3 cellular contexts compared by ENCODE assay signal in genomic region chr7:77716804-77717203, GRCh38.
TF ChIP-seq lines count a peak whose summit lies in the region.

No MANE protein-coding gene starts in this region.

TF ChIP-seq in HCT116, 20 proteins besides CTCF, POLR2A, EP300 and RAD21:
- no peak for TF ChIP-seq SRF (IDR thresholded peaks at IDR 0.05; ENCODE audit: low read depth)

TF ChIP-seq in HEK293, 187 proteins besides CTCF, POLR2A, EP300 and RAD21:
- TF ChIP-seq ZSCAN5A (tag by site-specific recombination; IDR thresholded peaks at IDR 0.05), result no peak
- no peak for TF ChIP-seq ZNF658 (tag by site-specific recombination; IDR thresholded peaks at IDR 0.05)
- no peak for TF ChIP-seq ZNF600 (tag by site-specific recombination; IDR thresholded peaks at IDR 0.05)
- TF ChIP-seq ZNF112 (tag by site-specific recombination; IDR thresholded peaks at IDR 0.05), result no peak
- TF ChIP-seq ZNF248 (tag by site-specific recombination; IDR thresholded peaks at IDR 0.05), result no peak
- TF ChIP-seq ZNF121 (tag by site-specific recombination; IDR thresholded peaks at IDR 0.05), result peak; percentile 50; the same call in 1 of the 2 replicates

TF ChIP-seq in K562, 482 proteins besides CTCF, POLR2A, EP300 and RAD21:
- TF ChIP-seq FOXA1 (IDR thresholded peaks at IDR 0.05; ENCODE audit: borderline replicate concordance) (no peak), RBM25 (IDR thresholded peaks at IDR 0.05; ENCODE audit: low read depth, low read length, severe bottlenecking) (peak; percentile 4), ZNF41 (CRISPR knock-in tag; conservative IDR thresholded peaks at IDR 0.05) (no peak), ZNF518B (CRISPR knock-in tag; IDR thresholded peaks at IDR 0.05) (no peak), ZNF239 (CRISPR knock-in tag; IDR thresholded peaks at IDR 0.05) (no peak), ZNF121 (CRISPR knock-in tag; conservative IDR thresholded peaks at IDR 0.05) (peak; percentile 58; the same call in 1 of the 2 replicates)
